Comparison of ENCODE assay signal across 18 cellular contexts in genomic region chr3:187565701-187566100, GRCh38.
"Had no signal": no experiment of that assay in that cellular context is flagged by ENCODE, and none has a peak within 500 bp of the region (broad histone marks: within the 10 kb centered on the region; RNA-seq: fewer than 3 reads in every experiment).

No MANE protein-coding gene starts in this region.

- ATAC-seq: activated CD8-positive, alpha-beta T cell treated with anti-CD3 and anti-CD28 coated beads for 36 hours; activated naive CD4-positive, alpha-beta T cell treated with anti-CD3 and anti-CD28 coated beads, Interleukin-2, amount 50 U/mL, for 72 hours; heart right ventricle; left colon; stimulated activated memory B cell treated with anti-CD40 and anti-IgM and Interleukin-4, amounts not matched to agents 10 μg/mL and 1 μg/mL and 100 μg/mL, for 72 hours had no signal

- H3K4me3 ChIP-seq: heart right ventricle, transverse colon had no signal

- DNase-seq: activated CD4-positive, alpha-beta T cell treated with anti-CD3 and anti-CD28 coated beads, Interleukin-2, amount 10 ng/mL, durations not matched to agents 7 days and 5 days; activated CD4-positive, CD25-positive, alpha-beta regulatory T cell treated with anti-CD3 and anti-CD28 coated beads, Interleukin-2, amount 50 U/mL, for 72 hours; activated CD8-positive, alpha-beta T cell treated with anti-CD3 and anti-CD28 coated beads for 36 hours; activated gamma-delta T cell treated with Interleukin-2 at 50 U/mL for 16 hours; aorta; effector CD4-positive, alpha-beta T cell; erythroblast; foreskin fibroblast; heart right ventricle; left colon; naive B cell; occipital lobe; small intestine; T-helper 9 cell; transverse colon; WERI-Rb-1 had no signal

- H3K9me3 ChIP-seq: heart right ventricle, transverse colon had no signal

- H3K36me3 ChIP-seq: heart right ventricle, transverse colon, WERI-Rb-1 had no signal

- H3K27ac ChIP-seq: heart right ventricle, transverse colon, WERI-Rb-1 had no signal

- H3K27me3 ChIP-seq: transverse colon had no signal
